22 cellular contexts compared by ENCODE assay signal in genomic region chr6:38587766-38588362, GRCh38. TPM values are rescaled to one million over a fixed set of nuclear protein-coding genes. Genes with fewer than 3 reads are reported as not detected.
DNase-seq lines count a peak whose midpoint lies in the region; ATAC-seq, FAIRE-seq and TF ChIP-seq lines count a peak whose summit lies in the region.
"Had no signal": no experiment of that assay in that cellular context is flagged by ENCODE, and none has a peak within 500 bp of the region (broad histone marks: within the 10 kb centered on the region; RNA-seq: fewer than 3 reads in every experiment).

No MANE protein-coding gene starts in this region.

- H3K27ac ChIP-seq in heart right ventricle (no peak overlapping the region), right atrium auricular region (no peak overlapping the region), smooth muscle cell (ENCODE audit: low read depth) (no peak overlapping the region)
- H3K27ac ChIP-seq: BLaER1, PC-9, RWPE1 had no signal

- H3K36me3 ChIP-seq in heart right ventricle = peaks cover 0 to 44% (median 11%) of the 10 kb centered on the region in 9 donors
- H3K36me3 ChIP-seq in right atrium auricular region = peaks cover 21% of the 10 kb centered on the region
- H3K36me3 ChIP-seq in smooth muscle cell (ENCODE audit: low read depth) = no peaks in the 10 kb centered on the region

- TF ChIP-seq CTCF in heart right ventricle (IDR thresholded peaks at IDR 0.05) = no peak
- no peak for TF ChIP-seq CTCF in right atrium auricular region (IDR thresholded peaks at IDR 0.05)
- no peak for TF ChIP-seq CTCF in smooth muscle cell (IDR thresholded peaks at IDR 0.05; ENCODE audit: borderline replicate concordance, insufficient read depth, poor library complexity, severe bottlenecking)

- H3K4me2 ChIP-seq in smooth muscle cell = peak overlapping the region; percentile 45
- H3K4me2 ChIP-seq: BLaER1, PC-9 had no signal

- no peak overlapping the region for H2AFZ ChIP-seq in smooth muscle cell (ENCODE audit: low read depth)
- H2AFZ ChIP-seq: PC-9 had no signal

- H3K9me3 ChIP-seq in heart right ventricle (no peaks in the 10 kb centered on the region), right atrium auricular region (no peaks in the 10 kb centered on the region), smooth muscle cell (replicated peaks; ENCODE audit: low read depth) (no peaks in the 10 kb centered on the region)
- H3K9me3 ChIP-seq: BLaER1 had no signal

- H3K27me3 ChIP-seq in heart right ventricle (no peaks in the 10 kb centered on the region), right atrium auricular region (no peaks in the 10 kb centered on the region), smooth muscle cell (ENCODE audit: low read depth) (no peaks in the 10 kb centered on the region)
- H3K27me3 ChIP-seq: BLaER1 had no signal

- FAIRE-seq in HTR-8/SVneo (lab: Jason Lieb, UNC) = peak; percentile 40

- no peak overlapping the region for H3K9ac ChIP-seq in smooth muscle cell (ENCODE audit: low read depth)
- H3K9ac ChIP-seq: BLaER1 had no signal

- peak in 5 of 8 donors; percentile 41 to 85 (median 52) for ATAC-seq in heart right ventricle
- no peak for ATAC-seq in GM21367 (IDR thresholded peaks at IDR 0.05; ENCODE audit: unreplicated experiment)
- ATAC-seq in GM19328 (IDR thresholded peaks at IDR 0.05; ENCODE audit: unreplicated experiment) = no peak
- ATAC-seq: HCT116 had no signal

- 96 to 99% methylated on average over 6 of the region's 6 CpGs for WGBS in heart right ventricle, 2 donors
- WGBS in smooth muscle cell (ENCODE audit: low lambda C conversion rate) = 96% methylated on average over 6 of the region's 6 CpGs

- no peak for DNase-seq in heart right ventricle
- no peak for DNase-seq in right atrium auricular region (ENCODE audit: low spot score)
- DNase-seq in HTR-8/SVneo (ENCODE audit: insufficient read length, low spot score) = no peak
- peak in 24 of 42 donors; percentile 4 to 69 (median 20) for DNase-seq in head of caudate nucleus
- DNase-seq in smooth muscle cell (lab: John Stamatoyannopoulos, UW; ENCODE audit: unreplicated experiment) = no peak
- DNase-seq: CD4-positive, alpha-beta T cell; COR-L47; DMS 273 treated with DMSO at 0.1 percent for 48 hours; DMS79 treated with DMSO at 0.1 percent for 48 hours; GOT3; NCI-H1105; NCI-H146; NCI-H2029 treated with DMSO at 0.1 percent for 48 hours; NCI-H226; NCI-H510A treated with DMSO at 0.1 percent for 48 hours; NCI-H748 treated with DMSO at 0.1 percent for 48 hours; PC-9 had no signal

- H4K20me1 ChIP-seq in smooth muscle cell (ENCODE audit: low read depth) = no peaks in the 10 kb centered on the region
- H4K20me1 ChIP-seq: BLaER1 had no signal

- H3K79me2 ChIP-seq in smooth muscle cell (ENCODE audit: low read depth) = no peaks in the 10 kb centered on the region

- H3K4me1 ChIP-seq in heart right ventricle = no peaks in the 10 kb centered on the region
- no peaks in the 10 kb centered on the region for H3K4me1 ChIP-seq in right atrium auricular region
- H3K4me1 ChIP-seq in smooth muscle cell (ENCODE audit: low read depth) = no peaks in the 10 kb centered on the region
- H3K4me1 ChIP-seq: BLaER1 had no signal

- intact Hi-C loops in heart right ventricle (cut with DNase I) (no loop called here), head of caudate nucleus (cut with DNase I) (no loop called here)

- H3F3A ChIP-seq in smooth muscle cell (ENCODE audit: low read depth) = no peaks in the 10 kb centered on the region

- H3K4me3 ChIP-seq in heart right ventricle = no peak overlapping the region
- no peak overlapping the region for H3K4me3 ChIP-seq in right atrium auricular region
- no peak overlapping the region for H3K4me3 ChIP-seq in smooth muscle cell
- H3K4me3 ChIP-seq: BLaER1, PC-9 had no signal

RNA-seq across cellular contexts. Expression of gene BTBD9, which starts 51.9 kb away (rescaled TPM):
- total RNA-seq in heart right ventricle (10 to 100 TPM; 15.6 to 27.7 (median 19.8) TPM), right atrium auricular region (10 to 100 TPM; 14.2 to 18.2 TPM), smooth muscle cell (12.5 and 15.4 TPM in 2 replicates)
- polyA plus RNA-seq in heart right ventricle (1 to 10 TPM; 4.2 to 4.5 TPM), smooth muscle cell (5.6 and 7.0 TPM in 2 replicates)

Comparison
In these comparisons a context has a peak if more than half of its experiments do, and no peak if none do; other contexts are left out.
1. ATAC-seq: peak in heart right ventricle (5 of 8); none in GM21367 (single experiment) and GM19328 (single experiment).
2. DNase-seq: peak in head of caudate nucleus (24 of 42); none in heart right ventricle (0 of 2), right atrium auricular region (single experiment), HTR-8/SVneo (single experiment) and smooth muscle cell (single experiment).